ENCODE assay signal across 1 cellular context in genomic region chr18:37553633-37554398, GRCh38.
TF ChIP-seq lines count a peak whose summit lies in the region.

No MANE protein-coding gene starts in this region.

TF ChIP-seq in GM12878, 131 proteins besides CTCF, POLR2A, EP300 and RAD21:
- TF ChIP-seq MEF2B (IDR thresholded peaks at IDR 0.05; ENCODE audit: partially characterized antibody, poor library complexity, severe bottlenecking) (no peak), SPI1 (IDR thresholded peaks at IDR 0.05; ENCODE audit: borderline replicate concordance, insufficient read depth, low read depth, low read length) (peak; percentile 17; the same call in 1 of the 2 replicates)
TF ChIP-seq in GM12878: peak in this region for 1.
